In the genomic region with DNA sequence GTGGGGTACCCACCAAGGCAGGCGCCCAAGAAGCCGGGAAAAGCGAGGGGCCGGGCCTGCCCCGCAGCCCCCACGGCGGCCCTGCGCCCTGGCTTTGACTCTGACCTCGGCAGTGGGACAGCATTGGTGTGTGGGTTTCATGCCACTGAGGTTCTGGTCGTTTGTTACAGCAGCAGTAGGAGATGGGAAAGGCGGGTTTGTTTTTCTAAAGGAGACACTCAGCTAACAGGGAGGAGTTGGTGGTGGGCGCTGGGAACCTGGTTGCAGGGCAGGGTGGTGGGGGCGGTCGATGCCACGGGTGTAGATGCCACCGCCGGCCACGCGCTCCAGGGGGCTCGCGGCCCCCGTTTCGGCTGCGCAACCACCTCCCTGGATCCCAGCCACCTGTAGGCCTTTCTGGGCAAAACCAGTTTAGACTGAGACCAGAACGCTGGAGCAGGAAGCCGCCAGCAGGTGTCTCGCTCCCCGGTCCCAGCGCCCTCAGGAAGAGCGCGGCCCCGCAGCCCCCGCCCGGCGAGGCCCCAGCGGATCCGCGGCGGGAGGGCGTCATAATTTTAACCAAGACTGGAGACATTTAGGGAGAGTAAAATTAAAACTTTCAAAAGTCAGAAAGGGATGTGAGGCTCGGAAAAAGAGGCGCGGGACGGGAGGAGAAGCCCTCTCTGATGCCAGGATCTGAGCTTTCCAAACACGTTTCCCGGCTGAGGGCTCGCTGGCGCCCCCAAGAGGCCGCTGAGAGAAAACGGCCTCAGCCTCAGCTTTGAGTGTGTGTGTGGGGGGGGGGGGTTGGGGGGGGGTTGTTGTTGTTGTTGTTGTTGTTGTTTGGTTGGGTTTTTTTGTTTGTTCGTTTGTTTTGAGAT, we compare ENCODE assay signal across 1 cellular context.
TF ChIP-seq lines count a peak whose summit lies in the region.

No MANE protein-coding gene starts in this region.

TF ChIP-seq in HEK293, 187 proteins besides CTCF, POLR2A, EP300 and RAD21 (continued from another document and continues in another):
- TF ChIP-seq ZNF518A (tag by site-specific recombination; conservative IDR thresholded peaks at IDR 0.05; ENCODE audit: low read depth) (no peak), MEIS1 (CRISPR knock-in tag; IDR thresholded peaks at IDR 0.05; ENCODE audit: borderline replicate concordance) (no peak), ZNF132 (tag by site-specific recombination; IDR thresholded peaks at IDR 0.05; ENCODE audit: borderline replicate concordance) (no peak), ZNF266 (tag by site-specific recombination; IDR thresholded peaks at IDR 0.05; ENCODE audit: low read depth) (no peak), ZNF140 (tag by site-specific recombination; IDR thresholded peaks at IDR 0.05) (no peak), ZNF341 (tag by site-specific recombination; IDR thresholded peaks at IDR 0.05; ENCODE audit: low read depth) (0 out of 2 replicates have a peak, but pooled peaks have one; percentile 42), ZBTB20 (tag by site-specific recombination; IDR thresholded peaks at IDR 0.05) (no peak), ZNF776 (tag by site-specific recombination; IDR thresholded peaks at IDR 0.05; ENCODE audit: borderline replicate concordance) (no peak), ZNF768 (tag by site-specific recombination; IDR thresholded peaks at IDR 0.05) (no peak), ZNF2 (tag by site-specific recombination; IDR thresholded peaks at IDR 0.05) (no peak), ZNF354C (tag by site-specific recombination; IDR thresholded peaks at IDR 0.05; ENCODE audit: borderline replicate concordance, low read depth) (no peak), ZNF292 (tag by site-specific recombination; IDR thresholded peaks at IDR 0.05; ENCODE audit: borderline replicate concordance, low read depth) (no peak), ZNF311 (tag by site-specific recombination; IDR thresholded peaks at IDR 0.05; ENCODE audit: borderline replicate concordance) (no peak), ZNF221 (tag by site-specific recombination; IDR thresholded peaks at IDR 0.05; ENCODE audit: borderline replicate concordance) (no peak), ZNF610 (tag by site-specific recombination; IDR thresholded peaks at IDR 0.05; ENCODE audit: borderline replicate concordance) (no peak), ZNF658 (tag by site-specific recombination; IDR thresholded peaks at IDR 0.05) (no peak), ZNF510 (tag by site-specific recombination; IDR thresholded peaks at IDR 0.05; ENCODE audit: insufficient replicate concordance) (no peak), KLF16 (tag by site-specific recombination; IDR thresholded peaks at IDR 0.05) (peak; percentile 26; the same call in 1 of the 2 replicates), SP3 (tag by site-specific recombination; IDR thresholded peaks at IDR 0.05) (no peak), ZNF548 (tag by site-specific recombination; IDR thresholded peaks at IDR 0.05) (no peak), ZNF560 (tag by site-specific recombination; IDR thresholded peaks at IDR 0.05; ENCODE audit: borderline replicate concordance) (no peak), ZNF157 (tag by site-specific recombination; IDR thresholded peaks at IDR 0.05) (no peak), ZNF600 (tag by site-specific recombination; IDR thresholded peaks at IDR 0.05) (no peak), MYNN (tag by site-specific recombination; IDR thresholded peaks at IDR 0.05; ENCODE audit: borderline replicate concordance) (no peak), ZNF433 (tag by site-specific recombination; IDR thresholded peaks at IDR 0.05; ENCODE audit: low read depth) (no peak), ZFP41 (tag by site-specific recombination; IDR thresholded peaks at IDR 0.05; ENCODE audit: borderline replicate concordance) (no peak), BCL6B (tag by site-specific recombination; IDR thresholded peaks at IDR 0.05) (no peak), ZNF707 (tag by site-specific recombination; IDR thresholded peaks at IDR 0.05) (no peak), ZNF10 (tag by site-specific recombination; IDR thresholded peaks at IDR 0.05) (no peak), KLF1 (tag by site-specific recombination; IDR thresholded peaks at IDR 0.05) (no peak), ZNF211 (tag by site-specific recombination; IDR thresholded peaks at IDR 0.05; ENCODE audit: low read depth) (no peak), HOXA7 (CRISPR knock-in tag; IDR thresholded peaks at IDR 0.05; ENCODE audit: borderline replicate concordance) (no peak), ZNF501 (tag by site-specific recombination; IDR thresholded peaks at IDR 0.05) (peak; percentile 61; the same call in 1 of the 2 replicates), ZNF248 (tag by site-specific recombination; IDR thresholded peaks at IDR 0.05) (no peak), ZNF843 (tag by site-specific recombination; IDR thresholded peaks at IDR 0.05) (0 out of 2 replicates have a peak, but pooled peaks have one; percentile 32), REST (tag by site-specific recombination; IDR thresholded peaks at IDR 0.05) (no peak)
- TF ChIP-seq, protein P1, sequence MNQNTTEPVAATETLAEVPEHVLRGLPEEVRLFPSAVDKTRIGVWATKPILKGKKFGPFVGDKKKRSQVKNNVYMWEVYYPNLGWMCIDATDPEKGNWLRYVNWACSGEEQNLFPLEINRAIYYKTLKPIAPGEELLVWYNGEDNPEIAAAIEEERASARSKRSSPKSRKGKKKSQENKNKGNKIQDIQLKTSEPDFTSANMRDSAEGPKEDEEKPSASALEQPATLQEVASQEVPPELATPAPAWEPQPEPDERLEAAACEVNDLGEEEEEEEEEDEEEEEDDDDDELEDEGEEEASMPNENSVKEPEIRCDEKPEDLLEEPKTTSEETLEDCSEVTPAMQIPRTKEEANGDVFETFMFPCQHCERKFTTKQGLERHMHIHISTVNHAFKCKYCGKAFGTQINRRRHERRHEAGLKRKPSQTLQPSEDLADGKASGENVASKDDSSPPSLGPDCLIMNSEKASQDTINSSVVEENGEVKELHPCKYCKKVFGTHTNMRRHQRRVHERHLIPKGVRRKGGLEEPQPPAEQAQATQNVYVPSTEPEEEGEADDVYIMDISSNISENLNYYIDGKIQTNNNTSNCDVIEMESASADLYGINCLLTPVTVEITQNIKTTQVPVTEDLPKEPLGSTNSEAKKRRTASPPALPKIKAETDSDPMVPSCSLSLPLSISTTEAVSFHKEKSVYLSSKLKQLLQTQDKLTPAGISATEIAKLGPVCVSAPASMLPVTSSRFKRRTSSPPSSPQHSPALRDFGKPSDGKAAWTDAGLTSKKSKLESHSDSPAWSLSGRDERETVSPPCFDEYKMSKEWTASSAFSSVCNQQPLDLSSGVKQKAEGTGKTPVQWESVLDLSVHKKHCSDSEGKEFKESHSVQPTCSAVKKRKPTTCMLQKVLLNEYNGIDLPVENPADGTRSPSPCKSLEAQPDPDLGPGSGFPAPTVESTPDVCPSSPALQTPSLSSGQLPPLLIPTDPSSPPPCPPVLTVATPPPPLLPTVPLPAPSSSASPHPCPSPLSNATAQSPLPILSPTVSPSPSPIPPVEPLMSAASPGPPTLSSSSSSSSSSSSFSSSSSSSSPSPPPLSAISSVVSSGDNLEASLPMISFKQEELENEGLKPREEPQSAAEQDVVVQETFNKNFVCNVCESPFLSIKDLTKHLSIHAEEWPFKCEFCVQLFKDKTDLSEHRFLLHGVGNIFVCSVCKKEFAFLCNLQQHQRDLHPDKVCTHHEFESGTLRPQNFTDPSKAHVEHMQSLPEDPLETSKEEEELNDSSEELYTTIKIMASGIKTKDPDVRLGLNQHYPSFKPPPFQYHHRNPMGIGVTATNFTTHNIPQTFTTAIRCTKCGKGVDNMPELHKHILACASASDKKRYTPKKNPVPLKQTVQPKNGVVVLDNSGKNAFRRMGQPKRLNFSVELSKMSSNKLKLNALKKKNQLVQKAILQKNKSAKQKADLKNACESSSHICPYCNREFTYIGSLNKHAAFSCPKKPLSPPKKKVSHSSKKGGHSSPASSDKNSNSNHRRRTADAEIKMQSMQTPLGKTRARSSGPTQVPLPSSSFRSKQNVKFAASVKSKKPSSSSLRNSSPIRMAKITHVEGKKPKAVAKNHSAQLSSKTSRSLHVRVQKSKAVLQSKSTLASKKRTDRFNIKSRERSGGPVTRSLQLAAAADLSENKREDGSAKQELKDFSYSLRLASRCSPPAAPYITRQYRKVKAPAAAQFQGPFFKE (tag by site-specific recombination; IDR thresholded peaks at IDR 0.05; ENCODE audit: borderline replicate concordance) = no peak
- TF ChIP-seq, protein P2, sequence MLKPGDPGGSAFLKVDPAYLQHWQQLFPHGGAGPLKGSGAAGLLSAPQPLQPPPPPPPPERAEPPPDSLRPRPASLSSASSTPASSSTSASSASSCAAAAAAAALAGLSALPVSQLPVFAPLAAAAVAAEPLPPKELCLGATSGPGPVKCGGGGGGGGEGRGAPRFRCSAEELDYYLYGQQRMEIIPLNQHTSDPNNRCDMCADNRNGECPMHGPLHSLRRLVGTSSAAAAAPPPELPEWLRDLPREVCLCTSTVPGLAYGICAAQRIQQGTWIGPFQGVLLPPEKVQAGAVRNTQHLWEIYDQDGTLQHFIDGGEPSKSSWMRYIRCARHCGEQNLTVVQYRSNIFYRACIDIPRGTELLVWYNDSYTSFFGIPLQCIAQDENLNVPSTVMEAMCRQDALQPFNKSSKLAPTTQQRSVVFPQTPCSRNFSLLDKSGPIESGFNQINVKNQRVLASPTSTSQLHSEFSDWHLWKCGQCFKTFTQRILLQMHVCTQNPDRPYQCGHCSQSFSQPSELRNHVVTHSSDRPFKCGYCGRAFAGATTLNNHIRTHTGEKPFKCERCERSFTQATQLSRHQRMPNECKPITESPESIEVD (tag by site-specific recombination; IDR thresholded peaks at IDR 0.05) = no peak
- TF ChIP-seq, protein P3, sequence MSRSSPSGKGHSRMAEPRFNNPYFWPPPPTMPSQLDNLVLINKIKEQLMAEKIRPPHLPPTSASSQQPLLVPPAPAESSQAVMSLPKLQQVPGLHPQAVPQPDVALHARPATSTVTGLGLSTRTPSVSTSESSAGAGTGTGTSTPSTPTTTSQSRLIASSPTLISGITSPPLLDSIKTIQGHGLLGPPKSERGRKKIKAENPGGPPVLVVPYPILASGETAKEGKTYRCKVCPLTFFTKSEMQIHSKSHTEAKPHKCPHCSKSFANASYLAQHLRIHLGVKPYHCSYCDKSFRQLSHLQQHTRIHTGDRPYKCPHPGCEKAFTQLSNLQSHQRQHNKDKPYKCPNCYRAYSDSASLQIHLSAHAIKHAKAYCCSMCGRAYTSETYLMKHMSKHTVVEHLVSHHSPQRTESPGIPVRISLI (tag by site-specific recombination; IDR thresholded peaks at IDR 0.05) = no peak
